In genomic region chr17:4583796-4584124, GRCh38 we compare ENCODE assay signal across 10 cellular contexts. TPM values are rescaled to one million over a fixed set of nuclear protein-coding genes. Genes with fewer than 3 reads are reported as not detected.
DNase-seq lines count a peak whose midpoint lies in the region; ATAC-seq lines count a peak whose summit lies in the region.
"Had no signal": no experiment of that assay in that cellular context is flagged by ENCODE, and none has a peak within 500 bp of the region (broad histone marks: within the 10 kb centered on the region; RNA-seq: fewer than 3 reads in every experiment).

No MANE protein-coding gene starts in this region.

- H3K4me1 ChIP-seq in CD4-positive, CD25-positive, alpha-beta regulatory T cell (ENCODE audit: control insufficient read depth, insufficient read depth, low read length, poor library complexity, severe bottlenecking): peaks cover 6% of the 10 kb centered on the region
- no peaks in the 10 kb centered on the region for H3K4me1 ChIP-seq in thymus (ENCODE audit: control insufficient read depth, insufficient read depth, low read length)

- DNase-seq in CD4-positive, CD25-positive, alpha-beta regulatory T cell: no peak
- DNase-seq in Kasumi-1 (lab: John Stamatoyannopoulos, UW): peak; percentile 32 to 34
- peak; percentile 41 for DNase-seq in astrocyte of the hippocampus (ENCODE audit: low read depth, low spot score)
- peak; percentile 39 for DNase-seq in kidney glomerular epithelial cell (lab: John Stamatoyannopoulos, UW)
- DNase-seq in inferior parietal cortex (ENCODE audit: extremely low spot score): no peak

- H3K9me3 ChIP-seq in CD4-positive, CD25-positive, alpha-beta regulatory T cell (ENCODE audit: control insufficient read depth in 2 of 2, low read length in 2 of 2): no peaks in the 10 kb centered on the region
- no peaks in the 10 kb centered on the region for H3K9me3 ChIP-seq in thymus (ENCODE audit: control insufficient read depth)

- peak overlapping the region in 3 of 4 donors; percentile 51 to 73 (median 52) for H3K4me3 Mint-ChIP-seq in CD4-positive, CD25-positive, alpha-beta regulatory T cell

- 15% methylated on average over 15 of the region's 15 CpGs for WGBS in thymus

- H3K27ac Mint-ChIP-seq in CD4-positive, CD25-positive, alpha-beta regulatory T cell: no peak overlapping the region

- H3K27me3 Mint-ChIP-seq in CD4-positive, CD25-positive, alpha-beta regulatory T cell: peaks cover 32% of the 10 kb centered on the region

- H3K36me3 Mint-ChIP-seq in CD4-positive, CD25-positive, alpha-beta regulatory T cell: no peaks in the 10 kb centered on the region

- H3K36me3 ChIP-seq in CD4-positive, CD25-positive, alpha-beta regulatory T cell (ENCODE audit: control insufficient read depth, insufficient read depth, low read length): no peaks in the 10 kb centered on the region
- no peaks in the 10 kb centered on the region for H3K36me3 ChIP-seq in thymus (ENCODE audit: control insufficient read depth, insufficient read depth)

- no peak overlapping the region for H3K4me3 ChIP-seq in CD4-positive, CD25-positive, alpha-beta regulatory T cell (ENCODE audit: low read depth, low read length)
- peak overlapping the region; percentile 40 for H3K4me3 ChIP-seq in thymus (ENCODE audit: low read length)

- peaks cover 2% of the 10 kb centered on the region for H3K27me3 ChIP-seq in CD4-positive, CD25-positive, alpha-beta regulatory T cell (ENCODE audit: control insufficient read depth, insufficient read depth, low read length)
- peaks cover 35% of the 10 kb centered on the region for H3K27me3 ChIP-seq in thymus (ENCODE audit: control insufficient read depth, insufficient read depth)

- peak in 1 of 2 donors; percentile 60 for ATAC-seq in CD4-positive, CD25-positive, alpha-beta regulatory T cell (ENCODE audit: low read depth in 2 of 2)
- no peak for ATAC-seq in HG02970 (IDR thresholded peaks at IDR 0.05; ENCODE audit: low FRiP score, unreplicated experiment)
- ATAC-seq in GM18873 (IDR thresholded peaks at IDR 0.05; ENCODE audit: low FRiP score, unreplicated experiment): no peak

- H3K27ac ChIP-seq in CD4-positive, CD25-positive, alpha-beta regulatory T cell (ENCODE audit: insufficient read depth, low read length, poor library complexity, severe bottlenecking): no peak overlapping the region
- no peak overlapping the region for H3K27ac ChIP-seq in thymus (ENCODE audit: low read depth)

- H3K4me1 Mint-ChIP-seq in CD4-positive, CD25-positive, alpha-beta regulatory T cell: peaks cover 0 to 5% (median 2%) of the 10 kb centered on the region in 4 donors

- no peaks in the 10 kb centered on the region for H3K9me3 Mint-ChIP-seq in CD4-positive, CD25-positive, alpha-beta regulatory T cell

RNA-seq across cellular contexts. Expression of gene SMTNL2, which starts 0.6 kb away (rescaled TPM):
- total RNA-seq in CD4-positive, CD25-positive, alpha-beta regulatory T cell: not detected
- not detected for polyA plus RNA-seq in CD4-positive, CD25-positive, alpha-beta regulatory T cell
- 1.6 TPM for polyA plus RNA-seq in thymus
- total RNA-seq: HT1080, liver had no signal

RNA-seq across cellular contexts. Expression of gene GGT6, which starts 23.4 kb away (rescaled TPM):
- not detected for total RNA-seq in CD4-positive, CD25-positive, alpha-beta regulatory T cell
- not detected for polyA plus RNA-seq in CD4-positive, CD25-positive, alpha-beta regulatory T cell
- polyA plus RNA-seq in thymus: 3.7 TPM
- total RNA-seq: HT1080 had no signal

RNA-seq across cellular contexts. Expression of gene MYBBP1A, which starts 28.6 kb away (rescaled TPM):
- total RNA-seq in CD4-positive, CD25-positive, alpha-beta regulatory T cell: 59.3 TPM
- polyA plus RNA-seq in CD4-positive, CD25-positive, alpha-beta regulatory T cell: 10 to 100 TPM in 2 of 4 donors, 1 to 10 TPM in 2; 7.7 to 13.6 (median 10.7) TPM
- polyA plus RNA-seq in thymus: 36.9 TPM

RNA-seq across cellular contexts. Expression of gene ALOX15, which starts 57.7 kb away (rescaled TPM):
- total RNA-seq in CD4-positive, CD25-positive, alpha-beta regulatory T cell: not detected
- polyA plus RNA-seq in CD4-positive, CD25-positive, alpha-beta regulatory T cell: not detected
- 0.48 TPM for polyA plus RNA-seq in thymus
- total RNA-seq: HT1080 had no signal

Comparison
In these comparisons a context has a peak if more than half of its experiments do, and no peak if none do; other contexts are left out.
1. DNase-seq: peak in Kasumi-1 (2 of 2), astrocyte of the hippocampus (single experiment) and kidney glomerular epithelial cell (single experiment); none in CD4-positive, CD25-positive, alpha-beta regulatory T cell (0 of 3) and inferior parietal cortex (single experiment).